ENCODE assay signal across 10 cellular contexts in genomic region chr5:31270396-31270795, GRCh38.
DNase-seq lines count a peak whose midpoint lies in the region; ATAC-seq, FAIRE-seq and TF ChIP-seq lines count a peak whose summit lies in the region.
"Had no signal": no experiment of that assay in that cellular context is flagged by ENCODE, and none has a peak within 500 bp of the region (broad histone marks: within the 10 kb centered on the region; RNA-seq: fewer than 3 reads in every experiment).

No MANE protein-coding gene starts in this region.

- CTCF ChIA-PET in A673 (lab: Charles Lee), result interaction anchor here (0.5 to 1.4 kb wide), 10 partner anchors 33 to 1231 kb away, joined by 3 to 12 read pairs (median 5); no protein-coding TSS in a partner anchor
- CTCF ChIA-PET in naive thymus-derived CD4-positive, alpha-beta T cell (lab: Charles Lee), result no interaction called here

- ATAC-seq in naive thymus-derived CD4-positive, alpha-beta T cell, result no peak
- ATAC-seq in HG03565 (IDR thresholded peaks at IDR 0.05; ENCODE audit: unreplicated experiment), result no peak

- H3K27me3 Mint-ChIP-seq in naive thymus-derived CD4-positive, alpha-beta T cell, result peaks cover 0 to 11% (median 4%) of the 10 kb centered on the region in 5 donors

- peaks cover 0 to 5% (median 0%) of the 10 kb centered on the region in 7 donors for H3K4me1 Mint-ChIP-seq in naive thymus-derived CD4-positive, alpha-beta T cell

- peaks cover 0 to 5% (median 0%) of the 10 kb centered on the region in 11 donors for H3K9me3 Mint-ChIP-seq in naive thymus-derived CD4-positive, alpha-beta T cell

- H3K27me3 ChIP-seq in A673 (replicated peaks; ENCODE audit: insufficient read depth, low read depth, low read length, poor library complexity), result no peaks in the 10 kb centered on the region
- H3K27me3 ChIP-seq in naive thymus-derived CD4-positive, alpha-beta T cell (ENCODE audit: control insufficient read depth in 2 of 2, insufficient read depth in 2 of 2, low read length in 2 of 2), result no peaks in the 10 kb centered on the region
- H3K27me3 ChIP-seq: SJSA1 had no signal

- BruUV-seq in A673 (replicated peaks; lab: Mats Ljungman, UMichigan), result no TSS peak

- H3K4me3 ChIP-seq in A673 (ENCODE audit: low read depth, low read length, poor library complexity, severe bottlenecking), result no peak overlapping the region
- H3K4me3 ChIP-seq in GM12875 (ENCODE audit: low read depth, low read length), result no peak overlapping the region
- H3K4me3 ChIP-seq in naive thymus-derived CD4-positive, alpha-beta T cell (ENCODE audit: low read length), result no peak overlapping the region
- H3K4me3 ChIP-seq: SJSA1 had no signal

- POLR2A ChIA-PET in A673 (lab: Charles Lee; ENCODE audit: low non-redundant PET), result no interaction called here
- POLR2A ChIA-PET in naive thymus-derived CD4-positive, alpha-beta T cell (lab: Charles Lee), result no interaction called here

- intact Hi-C loops in A673 (cut with micrococcal nuclease; ENCODE audit: unreplicated experiment), result loop anchor here (5.0 kb wide), 1 partner anchor 1228 kb away; no protein-coding TSS in a partner anchor
- intact Hi-C loops in naive thymus-derived CD4-positive, alpha-beta T cell (cut with micrococcal nuclease), result no loop called here

- H3K27ac ChIP-seq in A673 (ENCODE audit: low read depth, low read length, poor library complexity, severe bottlenecking), result no peak overlapping the region
- no peak overlapping the region for H3K27ac ChIP-seq in naive thymus-derived CD4-positive, alpha-beta T cell (ENCODE audit: low read depth, low read length)
- H3K27ac ChIP-seq: SJSA1 had no signal

- no peak overlapping the region for H3K4me3 Mint-ChIP-seq in naive thymus-derived CD4-positive, alpha-beta T cell

- H3K27ac Mint-ChIP-seq in naive thymus-derived CD4-positive, alpha-beta T cell, result no peak overlapping the region

- DNase-seq in A673 (ENCODE audit: low spot score) (peak; percentile 61), RCC 7860 (ENCODE audit: low spot score) (peak; percentile 38), globus pallidus (ENCODE audit: low spot score) (peak; percentile 11), LoVo (ENCODE audit: low spot score) (no peak)
- DNase-seq in naive thymus-derived CD4-positive, alpha-beta T cell, result no peak
- no peak for DNase-seq in stimulated activated naive CD4-positive, alpha-beta T cell (lab: John Stamatoyannopoulos, UW)

- peak; percentile 77 for TF ChIP-seq CTCF in A673 (conservative IDR thresholded peaks at IDR 0.05; ENCODE audit: low read depth, low read length)
- 0 out of 2 replicates have a peak, but pooled peaks have one; percentile 33 for TF ChIP-seq CTCF in GM12875 (IDR thresholded peaks at IDR 0.05; ENCODE audit: borderline replicate concordance, insufficient read depth, low read depth, low read length)

- no peaks in the 10 kb centered on the region for H3K36me3 ChIP-seq in A673 (ENCODE audit: insufficient read depth, low read length, poor library complexity, severe bottlenecking)
- no peaks in the 10 kb centered on the region for H3K36me3 ChIP-seq in naive thymus-derived CD4-positive, alpha-beta T cell (ENCODE audit: control insufficient read depth in 2 of 3, insufficient read depth in 3 of 3, low read length in 3 of 3)
- H3K36me3 ChIP-seq: SJSA1 had no signal

- peaks cover 11% of the 10 kb centered on the region for H3K4me1 ChIP-seq in A673 (ENCODE audit: insufficient read depth, low read length, poor library complexity, severe bottlenecking)
- H3K4me1 ChIP-seq in naive thymus-derived CD4-positive, alpha-beta T cell (ENCODE audit: control insufficient read depth in 2 of 2, insufficient read depth in 2 of 2, low read length in 2 of 2), result no peaks in the 10 kb centered on the region
- H3K4me1 ChIP-seq: SJSA1 had no signal

- peak; percentile 76 for FAIRE-seq in RCC 7860 (lab: Jason Lieb, UNC)
- FAIRE-seq: endometrium had no signal

- H3K36me3 Mint-ChIP-seq in naive thymus-derived CD4-positive, alpha-beta T cell, result no peaks in the 10 kb centered on the region

- H3K9me3 ChIP-seq in A673 (ENCODE audit: low read depth, low read length, poor library complexity, severe bottlenecking), result no peaks in the 10 kb centered on the region
- H3K9me3 ChIP-seq in naive thymus-derived CD4-positive, alpha-beta T cell (ENCODE audit: control insufficient read depth in 2 of 3, low read length in 3 of 3), result no peaks in the 10 kb centered on the region
- H3K9me3 ChIP-seq: SJSA1 had no signal

Comparison
In these comparisons a context has a peak if more than half of its experiments do, and no peak if none do; other contexts are left out.
1. DNase-seq: peak in A673 (single experiment), RCC 7860 (single experiment) and globus pallidus (single experiment); none in LoVo (single experiment), naive thymus-derived CD4-positive, alpha-beta T cell (0 of 9) and stimulated activated naive CD4-positive, alpha-beta T cell (0 of 6).